Comparison of ENCODE assay signal across 31 cellular contexts in the genomic region with DNA sequence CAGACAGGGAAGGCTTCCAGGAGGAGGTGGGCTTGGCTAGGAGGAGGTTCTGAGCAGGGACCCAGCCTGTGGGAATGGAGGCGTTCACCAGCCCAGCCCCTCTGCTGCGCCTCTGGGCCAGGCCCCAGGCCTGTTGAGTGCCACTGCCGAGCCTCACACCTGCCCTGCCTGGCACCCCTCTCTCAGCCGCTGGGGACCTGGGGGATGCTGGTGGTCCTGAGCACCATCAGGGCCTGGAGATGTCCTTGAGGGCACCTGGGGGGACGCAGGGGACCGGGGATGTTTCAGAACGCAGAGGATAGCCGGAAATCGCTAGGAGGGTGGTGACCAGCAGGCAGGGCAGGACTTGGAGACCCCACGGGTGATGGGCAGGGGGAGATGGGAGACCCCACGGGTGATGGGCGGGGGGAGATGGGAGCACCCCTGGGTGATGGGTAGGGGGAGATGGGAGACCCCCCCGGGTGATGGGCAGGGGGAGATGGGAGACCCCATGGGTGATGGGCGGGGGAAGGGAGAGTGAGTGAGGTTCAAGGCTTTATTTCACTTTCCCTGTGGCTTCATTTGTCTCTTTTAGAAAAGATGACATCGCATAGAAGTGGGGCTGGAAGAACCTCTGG.
"Had no signal": no experiment of that assay in that cellular context is flagged by ENCODE, and none has a peak within 500 bp of the region (broad histone marks: within the 10 kb centered on the region; RNA-seq: fewer than 3 reads in every experiment).

No MANE protein-coding gene starts in this region.

- H3K9me3 ChIP-seq: esophagus muscularis mucosa, gastrocnemius medialis had no signal

- H3K4me1 ChIP-seq: foreskin keratinocyte, gastrocnemius medialis had no signal

- H3K4me3 ChIP-seq: esophagus muscularis mucosa, gastrocnemius medialis had no signal

- H3K9me3 Mint-ChIP-seq: activated CD4-positive, alpha-beta memory T cell treated with anti-CD3 and anti-CD28 coated beads, Interleukin-2, amount 10 ng/mL, durations not matched to agents 7 days and 5 days; activated CD4-positive, alpha-beta T cell treated with anti-CD3 and anti-CD28 coated beads, Interleukin-2, amount 10 ng/mL, durations not matched to agents 7 days and 5 days; activated T-cell treated with anti-CD3 and anti-CD28 coated beads, Interleukin-2, amount 50 U/mL, for 24 hours; activated T-cell treated with anti-CD3 and anti-CD28 coated beads, Interleukin-2, amount 50 U/mL, for 72 hours; effector memory CD8-positive, alpha-beta T cell had no signal

- H3K27ac ChIP-seq: brain microvascular endothelial cell, esophagus muscularis mucosa, foreskin keratinocyte, gastrocnemius medialis had no signal

- ATAC-seq: activated CD4-positive, alpha-beta T cell treated with anti-CD3 and anti-CD28 coated beads for 36 hours; activated T-cell treated with anti-CD3 and anti-CD28 coated beads, Interleukin-2, amount 50 U/mL, for 72 hours; effector memory CD8-positive, alpha-beta T cell; foreskin keratinocyte; gastrocnemius medialis had no signal

- FAIRE-seq: astrocyte, bronchial epithelial cell, colon had no signal

- H3K4me3 Mint-ChIP-seq: activated CD4-positive, alpha-beta memory T cell treated with anti-CD3 and anti-CD28 coated beads, Interleukin-2, amount 10 ng/mL, durations not matched to agents 7 days and 5 days; activated CD4-positive, alpha-beta T cell treated with anti-CD3 and anti-CD28 coated beads for 36 hours; activated CD4-positive, alpha-beta T cell treated with anti-CD3 and anti-CD28 coated beads, Interleukin-2, amount 10 ng/mL, durations not matched to agents 7 days and 5 days; activated naive CD8-positive, alpha-beta T cell; activated T-cell treated with anti-CD3 and anti-CD28 coated beads, Interleukin-2, amount 50 U/mL, for 24 hours; activated T-cell treated with anti-CD3 and anti-CD28 coated beads, Interleukin-2, amount 50 U/mL, for 72 hours; effector memory CD8-positive, alpha-beta T cell had no signal

- DNase-seq: activated CD4-positive, alpha-beta memory T cell treated with anti-CD3 and anti-CD28 coated beads, Interleukin-2, amount 10 ng/mL, durations not matched to agents 7 days and 5 days; activated CD4-positive, alpha-beta T cell treated with anti-CD3 and anti-CD28 coated beads for 36 hours; activated CD4-positive, alpha-beta T cell treated with anti-CD3 and anti-CD28 coated beads, Interleukin-2, amount 10 ng/mL, durations not matched to agents 7 days and 5 days; activated CD4-positive, alpha-beta T cell treated with anti-CD3 and anti-CD28 coated beads, Interleukin-2, amount 50 U/mL, for 4 hours; activated CD4-positive, CD25-positive, alpha-beta regulatory T cell; activated CD4-positive, CD25-positive, alpha-beta regulatory T cell treated with anti-CD3 and anti-CD28 coated beads, Interleukin-2, amount 50 U/mL, for 72 hours; activated CD8-positive, alpha-beta memory T cell treated with anti-CD3 and anti-CD28 coated beads, Interleukin-2, amount 50 U/mL, for 48 hours; activated gamma-delta T cell treated with Interleukin-2 at 50 U/mL for 16 hours; activated naive CD4-positive, alpha-beta T cell treated with anti-CD3 and anti-CD28 coated beads, Interleukin-2, amount 50 U/mL, for 16 hours; activated naive CD4-positive, alpha-beta T cell treated with Interleukin-2 at 50 U/mL for 16 hours; activated T-cell treated with anti-CD3 and anti-CD28 coated beads for 4 hours; activated T-cell treated with anti-CD3 and anti-CD28 coated beads, Interleukin-2, amount 50 U/mL, for 24 hours; activated T-cell treated with anti-CD3 and anti-CD28 coated beads, Interleukin-2, amount 50 U/mL, for 72 hours; amniotic stem cell; anterior cingulate cortex; brain microvascular endothelial cell; caudate nucleus; cortex of kidney; dermis blood vessel endothelial cell; effector CD4-positive, alpha-beta T cell; effector memory CD8-positive, alpha-beta T cell; erythroblast; foreskin keratinocyte; gastrocnemius medialis; glutamatergic neuron; T-helper 2 cell had no signal

- H3K27me3 Mint-ChIP-seq: activated CD4-positive, alpha-beta memory T cell treated with anti-CD3 and anti-CD28 coated beads, Interleukin-2, amount 10 ng/mL, durations not matched to agents 7 days and 5 days; activated CD4-positive, alpha-beta T cell treated with anti-CD3 and anti-CD28 coated beads, Interleukin-2, amount 10 ng/mL, durations not matched to agents 7 days and 5 days; activated naive CD8-positive, alpha-beta T cell; activated T-cell treated with anti-CD3 and anti-CD28 coated beads, Interleukin-2, amount 50 U/mL, for 24 hours had no signal

- H3K4me1 Mint-ChIP-seq: activated CD4-positive, alpha-beta memory T cell treated with anti-CD3 and anti-CD28 coated beads, Interleukin-2, amount 10 ng/mL, durations not matched to agents 7 days and 5 days; activated CD4-positive, alpha-beta T cell treated with anti-CD3 and anti-CD28 coated beads for 36 hours; activated CD4-positive, alpha-beta T cell treated with anti-CD3 and anti-CD28 coated beads, Interleukin-2, amount 10 ng/mL, durations not matched to agents 7 days and 5 days had no signal

- H3K36me3 ChIP-seq: brain microvascular endothelial cell, esophagus muscularis mucosa, gastrocnemius medialis had no signal

- H3K27ac Mint-ChIP-seq: activated CD4-positive, alpha-beta memory T cell treated with anti-CD3 and anti-CD28 coated beads, Interleukin-2, amount 10 ng/mL, durations not matched to agents 7 days and 5 days; activated CD4-positive, alpha-beta T cell treated with anti-CD3 and anti-CD28 coated beads for 36 hours; activated CD4-positive, alpha-beta T cell treated with anti-CD3 and anti-CD28 coated beads, Interleukin-2, amount 10 ng/mL, durations not matched to agents 7 days and 5 days; activated naive CD8-positive, alpha-beta T cell; activated T-cell treated with anti-CD3 and anti-CD28 coated beads, Interleukin-2, amount 50 U/mL, for 24 hours; activated T-cell treated with anti-CD3 and anti-CD28 coated beads, Interleukin-2, amount 50 U/mL, for 72 hours; effector memory CD8-positive, alpha-beta T cell had no signal

- H3K36me3 Mint-ChIP-seq: activated naive CD8-positive, alpha-beta T cell had no signal
